10 cellular contexts compared by ENCODE assay signal in genomic region chr1:24970399-24970753, GRCh38. TPM values are rescaled to one million over a fixed set of nuclear protein-coding genes. Genes with fewer than 3 reads are reported as not detected.
DNase-seq lines count a peak whose midpoint lies in the region; ATAC-seq and TF ChIP-seq lines count a peak whose summit lies in the region.
"Had no signal": no experiment of that assay in that cellular context is flagged by ENCODE, and none has a peak within 500 bp of the region (broad histone marks: within the 10 kb centered on the region; RNA-seq: fewer than 3 reads in every experiment).

No MANE protein-coding gene starts in this region.

- TF ChIP-seq CTCF in upper lobe of right lung (IDR thresholded peaks at IDR 0.05): no peak

- H3K36me3 ChIP-seq in upper lobe of right lung: no peaks in the 10 kb centered on the region

- H3K36me3 Mint-ChIP-seq in memory B cell: peaks cover 7% of the 10 kb centered on the region

- DNase-seq in COLO668 (lab: John Stamatoyannopoulos, UW; ENCODE audit: unreplicated experiment) (peak; percentile 19), HT1080 (ENCODE audit: low read depth) (peak; percentile 84), amniotic epithelial cell (ENCODE audit: low read depth) (peak; percentile 52), memory B cell (ENCODE audit: low spot score in 2 of 2) (no peak), upper lobe of right lung (no peak), C1 segment of cervical spinal cord (lab: John Stamatoyannopoulos, UW) (no peak), HuH-7.5 (ENCODE audit: low spot score) (no peak), amniotic stem cell (lab: John Stamatoyannopoulos, UW) (no peak)
- DNase-seq: activated naive CD4-positive, alpha-beta T cell treated with Interleukin-2 at 50 U/mL for 16 hours; NCI-H1436 treated with DMSO at 0.1 percent for 48 hours had no signal

- H3K27ac Mint-ChIP-seq in memory B cell: peak overlapping the region; percentile 3

- ATAC-seq in memory B cell (ENCODE audit: low read depth): no peak
- ATAC-seq in upper lobe of right lung: no peak

- intact Hi-C loops in upper lobe of right lung (cut with DNase I): no loop called here

- no peak overlapping the region for H3K4me3 ChIP-seq in upper lobe of right lung

- peaks cover 7% of the 10 kb centered on the region for H3K9me3 Mint-ChIP-seq in memory B cell

- no peaks in the 10 kb centered on the region for H3K27me3 Mint-ChIP-seq in memory B cell

- H3K9me3 ChIP-seq in upper lobe of right lung: peaks cover 4% of the 10 kb centered on the region

- no peak overlapping the region for H3K4me3 Mint-ChIP-seq in memory B cell

- H3K4me1 ChIP-seq in upper lobe of right lung: peaks cover 6% of the 10 kb centered on the region

- peaks cover 10% of the 10 kb centered on the region for H3K4me1 Mint-ChIP-seq in memory B cell

- H3K27me3 ChIP-seq in upper lobe of right lung: no peaks in the 10 kb centered on the region

- H3K27ac ChIP-seq in upper lobe of right lung: no peak overlapping the region

RNA-seq across cellular contexts. Expression of gene RUNX3, which starts 40.3 kb away (rescaled TPM):
- 3.2 and 5.5 TPM in 2 replicates for total RNA-seq in HT1080 (2014; rRNA removed; shearing (Covaris generic))
- 17.1 and 19.5 TPM in 2 replicates for polyA plus RNA-seq in HT1080 (2015; cell fraction: cytosol; rRNA removed)
- polyA plus RNA-seq in HT1080 (2015; cell fraction: nucleus; rRNA removed): 10.6 and 14.8 TPM in 2 replicates
- total RNA-seq in upper lobe of right lung: 13.1 TPM

Comparison
In these comparisons a context has a peak if more than half of its experiments do, and no peak if none do; other contexts are left out.
1. DNase-seq: peak in COLO668 (single experiment), HT1080 (single experiment) and amniotic epithelial cell (single experiment); none in memory B cell (0 of 2), upper lobe of right lung (single experiment), C1 segment of cervical spinal cord (0 of 14), HuH-7.5 (single experiment) and amniotic stem cell (single experiment).